In the genomic region with DNA sequence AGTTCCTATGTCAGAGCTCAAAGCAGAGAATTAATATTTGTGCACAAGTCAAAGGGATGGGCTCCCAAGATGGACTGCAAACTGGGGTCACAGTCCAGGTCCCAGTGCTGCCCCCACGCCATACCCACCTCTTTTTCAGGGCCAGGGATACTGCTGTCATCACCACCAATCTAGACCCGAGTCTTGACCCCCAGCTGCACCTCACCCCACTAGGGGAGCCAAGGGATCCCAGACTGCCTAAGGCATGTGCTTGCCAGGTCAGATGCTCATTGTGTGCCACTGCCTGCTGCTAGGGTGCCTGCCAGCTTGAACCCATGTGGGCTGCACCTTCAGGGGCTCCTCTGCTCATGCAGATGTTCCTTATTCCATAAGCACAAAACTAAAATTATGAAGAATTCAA, we compare ENCODE assay signal across 22 cellular contexts.
"Had no signal": no experiment of that assay in that cellular context is flagged by ENCODE, and none has a peak within 500 bp of the region (broad histone marks: within the 10 kb centered on the region; RNA-seq: fewer than 3 reads in every experiment).

No MANE protein-coding gene starts in this region.

- H3K36me3 ChIP-seq: heart right ventricle, neutrophil, spleen, tibial nerve had no signal

- DNase-seq: effector CD4-positive, alpha-beta T cell; endodermal cell; erythroblast; foreskin keratinocyte; heart right ventricle; hypothalamus; kidney glomerular epithelial cell; mesendoderm; naive B cell; spleen; stimulated activated CD4-positive, alpha-beta T cell treated with anti-CD3 and anti-CD28 coated beads, Interleukin-15, amount 100 ng/mL, for 24 hours; stimulated activated CD4-positive, alpha-beta T cell treated with anti-CD3 and anti-CD28 coated beads, Interleukin-1b, Interleukin-23, amount 100 ng/mL, for 48 hours; stimulated activated CD4-positive, alpha-beta T cell treated with anti-CD3 and anti-CD28 coated beads, Interleukin-4, amount 100 ng/mL, for 24 hours; stimulated activated naive B cell treated with anti-CD40 and anti-IgM and Interleukin-4, amounts not matched to agents 10 μg/mL and 1 μg/mL and 100 μg/mL, for 72 hours; stimulated activated naive CD8-positive, alpha-beta T cell treated with anti-CD3 and anti-CD28 coated beads, Interleukin-15, amount 100 ng/mL, for 72 hours; testis had no signal

- FAIRE-seq: endothelial cell of umbilical vein, islet of Langerhans had no signal

- H3K4me1 ChIP-seq: foreskin keratinocyte, spleen, testis, tibial nerve had no signal

- H3K27me3 ChIP-seq: heart right ventricle, neutrophil, spleen, testis, tibial nerve had no signal

- H3K27ac ChIP-seq: coronary artery, foreskin keratinocyte, heart right ventricle, neutrophil, spleen, testis, tibial nerve had no signal

- H3K9me3 ChIP-seq: heart right ventricle, neutrophil, spleen, testis, tibial nerve had no signal

- ATAC-seq: foreskin keratinocyte; heart right ventricle; sciatic nerve; stimulated activated naive CD8-positive, alpha-beta T cell treated with anti-CD3 and anti-CD28 coated beads, Interleukin-15, amount 100 ng/mL, for 72 hours had no signal

- H3K4me3 ChIP-seq: coronary artery, heart right ventricle, spleen, testis, tibial nerve had no signal
